ENCODE assay signal across 27 cellular contexts in the genomic region with DNA sequence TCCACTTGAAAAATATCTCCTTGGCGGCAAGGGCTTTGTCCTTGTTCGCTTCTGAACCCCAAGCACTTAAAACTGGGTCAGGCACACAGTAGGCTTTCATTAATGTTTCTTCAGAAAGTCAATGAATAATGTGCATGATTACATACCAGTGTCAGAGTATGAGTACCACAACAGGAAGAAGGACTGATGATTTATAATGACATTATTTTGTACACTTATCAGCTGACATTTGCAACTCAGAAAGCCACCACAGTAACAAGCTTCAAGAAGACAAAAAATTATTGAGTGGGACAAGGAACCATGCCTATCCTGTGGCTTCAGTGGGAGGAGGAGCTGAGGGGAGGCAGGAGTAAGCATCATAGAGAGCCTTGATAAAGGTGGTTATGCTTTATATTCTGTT.
"Had no signal": no experiment of that assay in that cellular context is flagged by ENCODE, and none has a peak within 500 bp of the region (broad histone marks: within the 10 kb centered on the region; RNA-seq: fewer than 3 reads in every experiment).

No MANE protein-coding gene starts in this region.

- H3K27ac ChIP-seq: brain microvascular endothelial cell had no signal

- FAIRE-seq: astrocyte, colon, frontal cortex had no signal

- H3K9me3 ChIP-seq: esophagus squamous epithelium had no signal

- H3K9me3 Mint-ChIP-seq: activated CD4-positive, alpha-beta memory T cell treated with anti-CD3 and anti-CD28 coated beads for 36 hours; activated T-cell treated with anti-CD3 and anti-CD28 coated beads, Interleukin-2, amount 50 U/mL, for 24 hours; activated T-cell treated with anti-CD3 and anti-CD28 coated beads, Interleukin-2, amount 50 U/mL, for 72 hours; effector memory CD8-positive, alpha-beta T cell had no signal

- ATAC-seq: effector memory CD8-positive, alpha-beta T cell had no signal

- H3K36me3 ChIP-seq: brain microvascular endothelial cell had no signal

- H3K27me3 Mint-ChIP-seq: activated CD4-positive, alpha-beta memory T cell treated with anti-CD3 and anti-CD28 coated beads for 36 hours; activated naive CD8-positive, alpha-beta T cell; activated T-cell treated with anti-CD3 and anti-CD28 coated beads, Interleukin-2, amount 50 U/mL, for 24 hours; effector memory CD8-positive, alpha-beta T cell had no signal

- H3K27ac Mint-ChIP-seq: activated CD4-positive, alpha-beta memory T cell treated with anti-CD3 and anti-CD28 coated beads for 36 hours; activated naive CD8-positive, alpha-beta T cell; activated T-cell treated with anti-CD3 and anti-CD28 coated beads, Interleukin-2, amount 50 U/mL, for 72 hours had no signal

- H3K27me3 ChIP-seq: brain microvascular endothelial cell, esophagus squamous epithelium had no signal

- H3K4me3 ChIP-seq: esophagus squamous epithelium had no signal

- DNase-seq: activated CD4-positive, alpha-beta memory T cell treated with anti-CD3 and anti-CD28 coated beads for 36 hours; activated CD4-positive, alpha-beta T cell treated with anti-CD3 and anti-CD28 coated beads for 1 hour; activated CD4-positive, alpha-beta T cell treated with anti-CD3 and anti-CD28 coated beads for 48 hours; activated CD4-positive, alpha-beta T cell treated with anti-CD3 and anti-CD28 coated beads, Interleukin-2, amount 50 U/mL, for 1 hour; activated CD4-positive, CD25-positive, alpha-beta regulatory T cell; activated CD8-positive, alpha-beta memory T cell treated with anti-CD3 and anti-CD28 coated beads, Interleukin-2, amount 50 U/mL, for 48 hours; activated effector memory CD4-positive, alpha-beta T cell treated with Interleukin-2 at 50 U/mL for 16 hours; activated gamma-delta T cell treated with Interleukin-2 at 50 U/mL for 16 hours; activated naive CD4-positive, alpha-beta T cell treated with anti-CD3 and anti-CD28 coated beads, Interleukin-2, amount 50 U/mL, for 16 hours; activated naive CD4-positive, alpha-beta T cell treated with Interleukin-2 at 50 U/mL for 16 hours; activated T-cell treated with anti-CD3 and anti-CD28 coated beads for 4 hours; activated T-cell treated with anti-CD3 and anti-CD28 coated beads, Interleukin-2, amount 50 U/mL, for 24 hours; activated T-cell treated with anti-CD3 and anti-CD28 coated beads, Interleukin-2, amount 50 U/mL, for 72 hours; amniotic stem cell; anterior cingulate cortex; brain microvascular endothelial cell; cortex of kidney; dermis blood vessel endothelial cell; effector CD4-positive, alpha-beta T cell; effector memory CD8-positive, alpha-beta T cell; esophagus squamous epithelium; head of caudate nucleus; T-helper 2 cell had no signal

- H3K4me3 Mint-ChIP-seq: activated CD4-positive, alpha-beta memory T cell treated with anti-CD3 and anti-CD28 coated beads for 36 hours; activated naive CD8-positive, alpha-beta T cell; activated T-cell treated with anti-CD3 and anti-CD28 coated beads, Interleukin-2, amount 50 U/mL, for 24 hours; activated T-cell treated with anti-CD3 and anti-CD28 coated beads, Interleukin-2, amount 50 U/mL, for 72 hours; effector memory CD8-positive, alpha-beta T cell had no signal
